In the genomic region with DNA sequence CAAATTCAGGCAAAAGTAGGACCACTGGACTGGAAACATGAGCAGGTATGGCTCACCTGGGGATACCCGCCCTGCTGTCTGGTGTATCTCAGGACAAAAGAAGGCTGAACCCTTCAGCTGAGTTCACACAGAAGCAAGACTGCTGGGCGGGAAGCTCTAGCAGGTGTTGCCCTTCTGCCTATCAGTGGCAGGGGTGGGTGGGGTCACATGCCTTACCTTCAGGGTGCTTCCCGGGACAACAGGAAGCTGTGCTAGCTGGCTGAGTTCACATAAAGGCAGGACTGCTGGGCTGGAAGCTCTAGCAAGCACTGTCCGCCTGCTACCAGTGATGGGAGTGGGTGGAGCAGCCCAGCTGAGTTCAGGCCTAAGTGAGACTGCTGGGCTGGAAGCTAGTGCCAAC, we compare ENCODE assay signal across 17 cellular contexts.
DNase-seq lines count a peak whose midpoint lies in the region; ATAC-seq, FAIRE-seq and TF ChIP-seq lines count a peak whose summit lies in the region.
"Had no signal": no experiment of that assay in that cellular context is flagged by ENCODE, and none has a peak within 500 bp of the region (broad histone marks: within the 10 kb centered on the region; RNA-seq: fewer than 3 reads in every experiment).

No MANE protein-coding gene starts in this region.

- no peaks in the 10 kb centered on the region for H3K27me3 ChIP-seq in trophoblast cell (ENCODE audit: insufficient read depth, low read length)

- H3K4me1 Mint-ChIP-seq in WTC11: no peaks in the 10 kb centered on the region
- H3K4me1 Mint-ChIP-seq: B cell had no signal

- WGBS in trophoblast cell (ENCODE audit: extremely low coverage, insufficient coverage, insufficient read length): no CpG with 5 or more reads among the region's 4 CpGs

- H4K8ac ChIP-seq in trophoblast cell (ENCODE audit: low read depth, low read length): no peak overlapping the region

- H3K36me3 Mint-ChIP-seq in WTC11: peaks cover 14% of the 10 kb centered on the region

- H3K36me3 ChIP-seq in kidney (ENCODE audit: control insufficient read depth in 1 of 2, insufficient read depth in 2 of 2, low read length in 2 of 2) (no peaks in the 10 kb centered on the region), trophoblast cell (ENCODE audit: control insufficient read depth in 1 of 2, insufficient read depth in 2 of 2, low read length in 2 of 2) (no peaks in the 10 kb centered on the region)

- no peak overlapping the region for H2BK120ac ChIP-seq in trophoblast cell (ENCODE audit: insufficient read depth, low read length, poor library complexity)

- POLR2A ChIA-PET in HEK293T (lab: Yijun Ruan, JAX) (no interaction called here), WTC11 (lab: Charles Lee) (no interaction called here), RWPE1 (lab: Yijun Ruan, JAX; ENCODE audit: low non-redundant PET) (no interaction called here)

- H3K79me1 ChIP-seq in trophoblast cell (ENCODE audit: low read length): no peaks in the 10 kb centered on the region

- H3K4me1 ChIP-seq in kidney (ENCODE audit: control insufficient read depth in 1 of 2, insufficient read depth in 1 of 2, low read depth in 1 of 2, low read length in 2 of 2): no peaks in the 10 kb centered on the region
- H3K4me1 ChIP-seq in trophoblast cell (ENCODE audit: control insufficient read depth in 1 of 2, insufficient read depth in 2 of 2, low read length in 2 of 2): no peaks in the 10 kb centered on the region

- H3K9ac ChIP-seq in kidney (ENCODE audit: low read length in 2 of 2): no peak overlapping the region
- no peak overlapping the region for H3K9ac ChIP-seq in trophoblast cell (ENCODE audit: low read length)

- no peak overlapping the region for H3K14ac ChIP-seq in trophoblast cell (ENCODE audit: low read length)

- DNase-seq in HEK293T (ENCODE audit: extremely low spot score) (peak; percentile 16), WTC11 (ENCODE audit: low spot score) (peak; percentile 18), kidney (peak; percentile 64), trophoblast cell (no peak), SW 1271 (lab: John Stamatoyannopoulos, UW) (no peak), NCI-H1694 (lab: John Stamatoyannopoulos, UW) (no peak), RWPE1 (ENCODE audit: low spot score) (no peak)
- DNase-seq: C1 segment of cervical spinal cord; Calu3; CD4-positive, alpha-beta T cell; DMS 273 treated with DMSO at 0.1 percent for 48 hours had no signal

- H3K4me3 ChIP-seq in kidney (ENCODE audit: low read length in 2 of 2) (no peak overlapping the region), trophoblast cell (ENCODE audit: low read depth, low read length) (peak overlapping the region; percentile 16)
- H3K4me3 ChIP-seq: GM12878 had no signal

- H3K4ac ChIP-seq in trophoblast cell (ENCODE audit: low read depth, low read length): no peak overlapping the region

- peaks cover 39% of the 10 kb centered on the region for H3K9me3 Mint-ChIP-seq in WTC11

- no peak overlapping the region for H3K4me3 Mint-ChIP-seq in WTC11
- H3K4me3 Mint-ChIP-seq: B cell; CD4-positive, alpha-beta T cell had no signal

- H3K23ac ChIP-seq in trophoblast cell (ENCODE audit: low read length): no peak overlapping the region

- no peak overlapping the region for H2AFZ ChIP-seq in trophoblast cell (ENCODE audit: insufficient read depth, low read length, poor library complexity)

- no peaks in the 10 kb centered on the region for H3K27me3 Mint-ChIP-seq in WTC11 (ENCODE audit: low read depth)
- H3K27me3 Mint-ChIP-seq: B cell; CD4-positive, alpha-beta T cell had no signal

- H3K4me2 ChIP-seq in trophoblast cell (ENCODE audit: low read length): no peak overlapping the region

- TF ChIP-seq CTCF in WTC11 (IDR thresholded peaks at IDR 0.05): no peak
- TF ChIP-seq CTCF in kidney (IDR thresholded peaks at IDR 0.05; ENCODE audit: borderline replicate concordance, extremely low read depth, insufficient read depth): no peak
- no peak for TF ChIP-seq CTCF in RWPE1 (conservative IDR thresholded peaks at IDR 0.05; ENCODE audit: low read depth)

- peak; percentile 87 for ATAC-seq in WTC11
- ATAC-seq: GM12878, HCT116 had no signal

- H2AK5ac ChIP-seq in trophoblast cell (ENCODE audit: low read length): no peak overlapping the region

- CTCF ChIA-PET in HEK293T (lab: Yijun Ruan, JAX) (no interaction called here), WTC11 (lab: Charles Lee) (no interaction called here), RWPE1 (lab: Yijun Ruan, JAX) (no interaction called here)

- H3K9me3 ChIP-seq in kidney (ENCODE audit: control insufficient read depth in 1 of 2, low read length in 2 of 2): no peaks in the 10 kb centered on the region
- H3K9me3 ChIP-seq in trophoblast cell (ENCODE audit: insufficient read depth, low read depth, low read length): peaks cover 2% of the 10 kb centered on the region

- no peak overlapping the region for H4K12ac ChIP-seq in trophoblast cell (ENCODE audit: low read depth, low read length)

- intact Hi-C loops in kidney (cut with DNase I): no loop called here

- no peak overlapping the region for H3K18ac ChIP-seq in trophoblast cell (ENCODE audit: low read length)

- no peak for FAIRE-seq in kidney (lab: Jason Lieb, UNC)
- FAIRE-seq: A204.1, GM12878, GM18507, H54 had no signal

- H3K79me2 ChIP-seq in trophoblast cell (ENCODE audit: control insufficient read depth, insufficient read depth, low read length, poor library complexity): no peaks in the 10 kb centered on the region

- H4K91ac ChIP-seq in trophoblast cell (ENCODE audit: low read depth, low read length): no peak overlapping the region

- H2BK12ac ChIP-seq in trophoblast cell (ENCODE audit: low read length): no peak overlapping the region

- no peak overlapping the region for H2BK5ac ChIP-seq in trophoblast cell (ENCODE audit: low read depth, low read length, poor library complexity)

- H3K27ac Mint-ChIP-seq in WTC11: no peak overlapping the region
- H3K27ac Mint-ChIP-seq: B cell; CD4-positive, alpha-beta T cell had no signal

- H3K27ac ChIP-seq in kidney (ENCODE audit: low read depth in 2 of 2, low read length in 2 of 2): no peak overlapping the region
- H3K27ac ChIP-seq in trophoblast cell (ENCODE audit: low read depth, low read length): no peak overlapping the region
- no peak overlapping the region for H3K27ac ChIP-seq in RWPE1

TF ChIP-seq in HEK293T, 16 proteins besides CTCF, POLR2A, EP300 and RAD21:
- TF ChIP-seq SUZ12 (IDR thresholded peaks at IDR 0.05): no peak
- TF ChIP-seq CTBP1 (IDR thresholded peaks at IDR 0.05; ENCODE audit: borderline replicate concordance): no peak
- no peak for TF ChIP-seq TARDBP (IDR thresholded peaks at IDR 0.05)
- TF ChIP-seq FOXK2 (IDR thresholded peaks at IDR 0.05): no peak
- no peak for TF ChIP-seq NFRKB (IDR thresholded peaks at IDR 0.05)
- TF ChIP-seq ZNF384 (IDR thresholded peaks at IDR 0.05): no peak
- TF ChIP-seq HDGF (IDR thresholded peaks at IDR 0.05; ENCODE audit: borderline replicate concordance): no peak
- TF ChIP-seq, protein P1, sequence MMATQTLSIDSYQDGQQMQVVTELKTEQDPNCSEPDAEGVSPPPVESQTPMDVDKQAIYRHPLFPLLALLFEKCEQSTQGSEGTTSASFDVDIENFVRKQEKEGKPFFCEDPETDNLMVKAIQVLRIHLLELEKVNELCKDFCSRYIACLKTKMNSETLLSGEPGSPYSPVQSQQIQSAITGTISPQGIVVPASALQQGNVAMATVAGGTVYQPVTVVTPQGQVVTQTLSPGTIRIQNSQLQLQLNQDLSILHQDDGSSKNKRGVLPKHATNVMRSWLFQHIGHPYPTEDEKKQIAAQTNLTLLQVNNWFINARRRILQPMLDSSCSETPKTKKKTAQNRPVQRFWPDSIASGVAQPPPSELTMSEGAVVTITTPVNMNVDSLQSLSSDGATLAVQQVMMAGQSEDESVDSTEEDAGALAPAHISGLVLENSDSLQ (IDR thresholded peaks at IDR 0.05): no peak
- TF ChIP-seq ELF4 (IDR thresholded peaks at IDR 0.05): no peak
- TF ChIP-seq SP1 (IDR thresholded peaks at IDR 0.05): no peak
- TF ChIP-seq L3MBTL2 (conservative IDR thresholded peaks at IDR 0.05): no peak
- no peak for TF ChIP-seq BHLHE40 (IDR thresholded peaks at IDR 0.05; ENCODE audit: borderline replicate concordance)
- no peak for TF ChIP-seq LEF1 (IDR thresholded peaks at IDR 0.05; ENCODE audit: borderline replicate concordance)
- TF ChIP-seq ARNT (IDR thresholded peaks at IDR 0.05): no peak

TF ChIP-seq in WTC11, 78 proteins besides CTCF, POLR2A, EP300 and RAD21:
- TF ChIP-seq, protein P2, sequence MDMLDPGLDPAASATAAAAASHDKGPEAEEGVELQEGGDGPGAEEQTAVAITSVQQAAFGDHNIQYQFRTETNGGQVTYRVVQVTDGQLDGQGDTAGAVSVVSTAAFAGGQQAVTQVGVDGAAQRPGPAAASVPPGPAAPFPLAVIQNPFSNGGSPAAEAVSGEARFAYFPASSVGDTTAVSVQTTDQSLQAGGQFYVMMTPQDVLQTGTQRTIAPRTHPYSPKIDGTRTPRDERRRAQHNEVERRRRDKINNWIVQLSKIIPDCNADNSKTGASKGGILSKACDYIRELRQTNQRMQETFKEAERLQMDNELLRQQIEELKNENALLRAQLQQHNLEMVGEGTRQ (CRISPR knock-in tag; IDR thresholded peaks at IDR 0.05): peak; percentile 60
- no peak for TF ChIP-seq ATF1 (CRISPR knock-in tag; IDR thresholded peaks at IDR 0.05)

Comparison
In these comparisons a context has a peak if more than half of its experiments do, and no peak if none do; other contexts are left out.
1. DNase-seq: peak in HEK293T (single experiment), WTC11 (single experiment) and kidney (single experiment); none in trophoblast cell (0 of 2), SW 1271 (0 of 2), NCI-H1694 (single experiment) and RWPE1 (single experiment).